ENCODE assay signal across 8 cellular contexts in genomic region chr1:77218477-77219165, GRCh38. TPM values are rescaled to one million over a fixed set of nuclear protein-coding genes. Genes with fewer than 3 reads are reported as not detected.
A peak's percentile ranks its signal among the peaks of the same experiment; 100 is the strongest.
DNase-seq lines count a peak whose midpoint lies in the region; ATAC-seq and TF ChIP-seq lines count a peak whose summit lies in the region.

No MANE protein-coding gene starts in this region.

- no peaks in the 10 kb centered on the region for H3K27me3 Mint-ChIP-seq in activated naive CD4-positive, alpha-beta T cell treated with anti-CD3 and anti-CD28 coated beads, Interleukin-2, amount 10 ng/mL, durations not matched to agents 7 days and 5 days

- H3K9me3 ChIP-seq in OCI-LY3 (ENCODE audit: insufficient read depth, low read length) (no peaks in the 10 kb centered on the region), aorta (ENCODE audit: control insufficient read depth, low read length) (no peaks in the 10 kb centered on the region)

- peak overlapping the region; percentile 19; the same call in 1 of the 2 replicates for H3K27ac ChIP-seq in OCI-LY3 (ENCODE audit: low read length)
- H3K27ac ChIP-seq in dorsolateral prefrontal cortex, result peak overlapping the region; percentile 26 to 97 (median 89)
- peak overlapping the region; percentile 39 to 80 for H3K27ac ChIP-seq in aorta (ENCODE audit: low read depth in 1 of 2, low read length in 2 of 2)

- H3K4me1 ChIP-seq in OCI-LY3 (ENCODE audit: low read length), result peaks cover 6% of the 10 kb centered on the region
- peaks cover 0 to 5% of the 10 kb centered on the region in 2 donors for H3K4me1 ChIP-seq in aorta (ENCODE audit: control insufficient read depth in 1 of 2, insufficient read depth in 2 of 2, low read length in 2 of 2)

- peak overlapping the region; percentile 93 for H3K4me3 Mint-ChIP-seq in activated naive CD4-positive, alpha-beta T cell treated with anti-CD3 and anti-CD28 coated beads, Interleukin-2, amount 10 ng/mL, durations not matched to agents 7 days and 5 days

- no peak for TF ChIP-seq CTCF in OCI-LY3 (IDR thresholded peaks at IDR 0.05; ENCODE audit: low read depth, low read length)
- TF ChIP-seq CTCF in dorsolateral prefrontal cortex (IDR thresholded peaks at IDR 0.05 in 54 of 56, conservative IDR thresholded peaks at IDR 0.05 in 2 of 56; ENCODE audit: low read depth in 1 of 56, partially characterized antibody in 56 of 56), result no peak

- H3K4me3 ChIP-seq in OCI-LY3 (ENCODE audit: low read length) (peak overlapping the region; percentile 85), dorsolateral prefrontal cortex (peak overlapping the region; percentile 54 to 97 (median 84)), aorta (ENCODE audit: low read length in 2 of 2) (peak overlapping the region; percentile 89 to 94)

- DNase-seq in activated naive CD4-positive, alpha-beta T cell treated with anti-CD3 and anti-CD28 coated beads, Interleukin-2, amount 10 ng/mL, durations not matched to agents 7 days and 5 days, result no peak
- no peak for DNase-seq in activated naive CD4-positive, alpha-beta T cell (lab: John Stamatoyannopoulos, UW)
- DNase-seq in dorsolateral prefrontal cortex (no peak), midbrain (lab: John Stamatoyannopoulos, UW) (peak; percentile 71), aorta (no peak), COLO668 (lab: John Stamatoyannopoulos, UW; ENCODE audit: unreplicated experiment) (no peak)

- H4K20me1 ChIP-seq in OCI-LY3 (ENCODE audit: insufficient read depth, low read length), result no peaks in the 10 kb centered on the region

- ATAC-seq in HG02970 (IDR thresholded peaks at IDR 0.05; ENCODE audit: low FRiP score, unreplicated experiment) (peak; percentile 27), aorta (ENCODE audit: low FRiP score) (peak; percentile 73)

- H3K4me1 Mint-ChIP-seq in activated naive CD4-positive, alpha-beta T cell treated with anti-CD3 and anti-CD28 coated beads, Interleukin-2, amount 10 ng/mL, durations not matched to agents 7 days and 5 days, result peaks cover 38% of the 10 kb centered on the region

- H3K9me3 Mint-ChIP-seq in activated naive CD4-positive, alpha-beta T cell treated with anti-CD3 and anti-CD28 coated beads, Interleukin-2, amount 10 ng/mL, durations not matched to agents 7 days and 5 days, result no peaks in the 10 kb centered on the region

- H3K36me3 ChIP-seq in OCI-LY3 (replicated peaks; ENCODE audit: low read depth, low read length) (no peaks in the 10 kb centered on the region), aorta (ENCODE audit: control insufficient read depth in 1 of 2, insufficient read depth in 2 of 2, low read length in 1 of 2) (no peaks in the 10 kb centered on the region)

- peak overlapping the region; percentile 76 for H3K4me2 ChIP-seq in OCI-LY3 (ENCODE audit: low read length)

- peak overlapping the region; percentile 100 for H2AFZ ChIP-seq in OCI-LY3 (ENCODE audit: low read depth, low read length)

- peak overlapping the region; percentile 84 for H3K9ac ChIP-seq in OCI-LY3 (ENCODE audit: low read length)

- H3K27ac Mint-ChIP-seq in activated naive CD4-positive, alpha-beta T cell treated with anti-CD3 and anti-CD28 coated beads, Interleukin-2, amount 10 ng/mL, durations not matched to agents 7 days and 5 days, result peak overlapping the region; percentile 91

- CTCF ChIA-PET in activated naive CD4-positive, alpha-beta T cell treated with anti-CD3 and anti-CD28 coated beads, Interleukin-2, amount 10 ng/mL, durations not matched to agents 7 days and 5 days (lab: Charles Lee), result no interaction called here

- peaks cover 26% of the 10 kb centered on the region for H3K36me3 Mint-ChIP-seq in activated naive CD4-positive, alpha-beta T cell treated with anti-CD3 and anti-CD28 coated beads, Interleukin-2, amount 10 ng/mL, durations not matched to agents 7 days and 5 days

- H3K27me3 ChIP-seq in OCI-LY3 (ENCODE audit: low read depth, low read length), result no peaks in the 10 kb centered on the region
- H3K27me3 ChIP-seq in dorsolateral prefrontal cortex, result no peaks in the 10 kb centered on the region
- no peaks in the 10 kb centered on the region for H3K27me3 ChIP-seq in aorta (ENCODE audit: control insufficient read depth in 1 of 2, insufficient read depth in 2 of 2, low read length in 1 of 2)

- intact Hi-C loops in dorsolateral prefrontal cortex (cut with DNase I) (loop anchor here (5.0 to 10.0 kb wide), 4 partner anchors 64 to 464 kb away; partner anchors contain the start of genes AK5 (in 2 of the 2) and ZZZ3 (in 1 of the 2)), aorta (cut with DNase I) (no loop called here)

- WGBS in aorta, 2 donors, result 6 to 7% methylated on average over 12 of the region's 12 CpGs

- no peaks in the 10 kb centered on the region; the same call in 1 of the 2 replicates for H3K79me2 ChIP-seq in OCI-LY3 (ENCODE audit: low read length)

RNA-seq across cellular contexts. Expression of gene PIGK, which starts 0.6 kb away (rescaled TPM):
- total RNA-seq in dorsolateral prefrontal cortex, result 10 to 100 TPM; 15.2 to 61.9 (median 34.6) TPM
- 10 to 100 TPM; 30.6 to 30.8 TPM for total RNA-seq in aorta
- polyA plus RNA-seq in aorta, result 10 to 100 TPM; 21.3 to 33.2 TPM

Comparison
In these comparisons a context has a peak if more than half of its experiments do, and no peak if none do; other contexts are left out.
1. H3K27ac ChIP-seq: peak in every context shown above with its lines; median percentile 89 in dorsolateral prefrontal cortex; 60 in aorta; 19 in OCI-LY3.
2. intact Hi-C loops: an anchor here in dorsolateral prefrontal cortex (5.0 to 10.0 kb wide); none called in aorta.